ENCODE assay signal across 1 cellular context in the genomic region with DNA sequence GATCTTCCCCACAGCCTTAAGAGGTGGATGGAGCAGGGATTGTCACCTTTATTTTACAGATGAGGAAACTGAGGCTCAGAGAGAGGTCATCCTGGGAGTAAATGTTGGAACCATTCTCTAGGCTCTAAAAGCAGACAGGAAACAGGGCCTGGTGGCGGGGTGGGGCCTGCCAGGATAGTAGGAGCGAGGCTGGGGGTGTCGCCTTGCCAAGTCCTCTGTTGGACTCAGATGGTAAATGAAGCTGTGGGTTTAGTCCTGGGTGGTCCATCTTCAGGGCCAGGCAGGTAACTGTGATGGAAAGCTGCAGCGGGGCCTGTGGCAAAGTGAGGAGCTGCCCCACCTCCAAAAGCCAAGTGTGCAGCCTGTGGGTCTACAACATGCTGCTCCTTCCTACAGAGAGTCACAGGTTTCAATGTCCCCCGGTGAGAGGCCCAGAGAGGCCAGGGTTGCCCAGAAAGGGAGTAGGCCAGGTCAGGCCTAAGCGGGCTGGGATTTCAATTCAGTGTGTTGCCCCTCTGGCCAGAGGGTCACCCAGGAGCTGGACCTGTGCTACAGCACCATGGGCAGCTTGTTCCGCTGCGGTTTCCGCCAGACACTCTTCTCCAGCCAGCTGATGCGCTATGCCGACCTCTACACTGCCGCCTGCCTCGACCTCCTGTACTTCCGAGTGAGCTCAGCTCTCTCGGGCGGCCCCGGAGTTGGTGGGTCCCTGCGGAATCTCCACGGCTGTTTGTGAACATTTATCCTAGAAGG.
TF ChIP-seq lines count a peak whose summit lies in the region.

No MANE protein-coding gene starts in this region.

TF ChIP-seq in HepG2, 621 proteins besides CTCF, POLR2A, EP300 and RAD21:
- TF ChIP-seq ZSCAN31 (CRISPR knock-in tag; IDR thresholded peaks at IDR 0.05; ENCODE audit: low read depth) (no peak), HDAC1 (CRISPR knock-in tag; IDR thresholded peaks at IDR 0.05) (no peak)
